21 cellular contexts compared by ENCODE assay signal in the genomic region with DNA sequence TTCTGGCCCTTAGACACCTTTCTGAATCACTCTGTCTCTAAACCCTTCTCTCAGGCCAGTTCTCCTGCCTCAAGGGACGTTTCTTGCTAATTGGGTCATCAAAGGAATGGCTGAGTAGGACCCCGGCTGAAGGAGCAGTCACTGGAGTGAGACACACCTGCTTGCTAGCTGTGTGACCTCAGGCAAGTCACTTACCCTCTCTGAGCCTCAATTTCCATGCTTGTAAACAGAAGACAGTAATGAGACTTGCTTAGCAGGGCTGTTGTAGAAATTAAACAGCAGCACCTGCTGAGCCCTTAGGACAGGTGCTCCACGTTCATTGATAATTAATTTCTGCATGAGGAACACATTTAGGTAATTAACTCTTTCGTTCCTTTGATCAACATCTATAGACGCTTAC. TPM values are rescaled to one million over a fixed set of nuclear protein-coding genes. Genes with fewer than 3 reads are reported as not detected.
DNase-seq lines count a peak whose midpoint lies in the region; ATAC-seq, FAIRE-seq and TF ChIP-seq lines count a peak whose summit lies in the region.
"Had no signal": no experiment of that assay in that cellular context is flagged by ENCODE, and none has a peak within 500 bp of the region (broad histone marks: within the 10 kb centered on the region; RNA-seq: fewer than 3 reads in every experiment).

No MANE protein-coding gene starts in this region.

- H3K4me1 ChIP-seq in HepG2 (ENCODE audit: insufficient read depth, low read length) (no peaks in the 10 kb centered on the region), right lobe of liver (no peaks in the 10 kb centered on the region), K562 (replicated peaks in 1 of 2; ENCODE audit: control insufficient read depth in 2 of 2, insufficient read depth in 2 of 2, low read length in 2 of 2) (peaks cover 0 to 14% of the 10 kb centered on the region in 2 experiments; a peak in 2 of 5 replicates)
- H3K4me1 ChIP-seq: body of pancreas had no signal

- BruUV-seq in HepG2 (replicated peaks; lab: Mats Ljungman, UMichigan), result no TSS peak
- no TSS peak for BruUV-seq in K562 (replicated peaks; lab: Mats Ljungman, UMichigan)

- H3K4me3 ChIP-seq in HepG2 (replicated peaks in 1 of 3; ENCODE audit: insufficient read depth in 1 of 3, low read depth in 2 of 3, low read length in 3 of 3) (no peak overlapping the region), right lobe of liver (no peak overlapping the region), K562 (no peak overlapping the region)
- H3K4me3 ChIP-seq: body of pancreas, coronary artery, PC-9 had no signal

- TF ChIP-seq CTCF in HepG2 (CRISPR knock-in tag; IDR thresholded peaks at IDR 0.05) (no peak), right lobe of liver (IDR thresholded peaks at IDR 0.05) (no peak), K562 (IDR thresholded peaks at IDR 0.05 in 2 of 3, conservative IDR thresholded peaks at IDR 0.05 in 1 of 3; ENCODE audit: insufficient read depth in 2 of 3, low read depth in 1 of 3, low read length in 3 of 3) (no peak)

- H3K9ac ChIP-seq in HepG2 (ENCODE audit: insufficient read depth, low read depth, low read length), result no peak overlapping the region
- no peak overlapping the region for H3K9ac ChIP-seq in K562 (ENCODE audit: insufficient read depth in 1 of 2, low read depth in 2 of 2, low read length in 2 of 2)

- H3K36me3 ChIP-seq in HepG2 (replicated peaks in 1 of 2; ENCODE audit: control insufficient read depth in 1 of 2, insufficient read depth in 2 of 2, low read length in 2 of 2), result no peaks in the 10 kb centered on the region
- no peaks in the 10 kb centered on the region for H3K36me3 ChIP-seq in right lobe of liver
- H3K36me3 ChIP-seq in K562 (ENCODE audit: control insufficient read depth, insufficient read depth, low read length), result no peaks in the 10 kb centered on the region
- H3K36me3 ChIP-seq: SJCRH30 had no signal

- CTCF ChIA-PET in HepG2 (lab: Yijun Ruan, JAX; ENCODE audit: low intra/inter-chr PET ratio, low total read pairs), result no interaction called here
- CTCF ChIA-PET in K562 (lab: Yijun Ruan, JAX; ENCODE audit: low intra/inter-chr PET ratio), result interaction anchor here (1.0 kb wide), 1 partner anchor 10 kb away, joined by 5 read pairs; no protein-coding TSS in a partner anchor

- no peaks in the 10 kb centered on the region for H3K9me1 ChIP-seq in K562 (ENCODE audit: control insufficient read depth, insufficient read depth, low read length)

- DNase-seq in HepG2 (ENCODE audit: low spot score) (no peak), right lobe of liver (no peak), NCI-H774 (lab: John Stamatoyannopoulos, UW) (peak; percentile 75), K562 (ENCODE audit: extremely low read depth in 1 of 4, low spot score in 3 of 4) (no peak), posterior cingulate gyrus (no peak), HPDE6-E6E7 (ENCODE audit: extremely low spot score) (no peak)
- DNase-seq: activated naive CD4-positive, alpha-beta T cell treated with anti-CD3 and anti-CD28 coated beads, Interleukin-2, amount 50 U/mL, for 16 hours; COR-L47; DMS79 treated with DMSO at 0.1 percent for 48 hours; H7; left colon; mesendoderm; NCI-H1694 treated with DMSO at 0.1 percent for 48 hours; PC-9; stimulated activated CD4-positive, alpha-beta T cell treated with anti-CD3 and anti-CD28 coated beads, Interleukin-1b, Interleukin-23, amount 100 ng/mL, for 48 hours had no signal

- TF ChIP-seq POLR2A in HepG2 (IDR thresholded peaks at IDR 0.05; ENCODE audit: insufficient read depth in 1 of 2, low read depth in 2 of 2, low read length in 2 of 2), result no peak
- TF ChIP-seq POLR2A in right lobe of liver (IDR thresholded peaks at IDR 0.05), result no peak
- no peak for TF ChIP-seq POLR2A in K562 (conservative IDR thresholded peaks at IDR 0.05)

- WGBS in HepG2 (ENCODE audit: low lambda C conversion rate), result 23% methylated on average over 5 of the region's 5 CpGs
- WGBS in right lobe of liver (ENCODE audit: insufficient coverage, low coverage, low lambda C conversion rate, missing lambda C conversion rate), result 64% methylated on average over 5 of the region's 5 CpGs
- WGBS in K562 (ENCODE audit: insufficient coverage, low coverage, missing lambda C conversion rate), result 11% methylated on average over 5 of the region's 5 CpGs

- POLR2A ChIA-PET in HepG2 (lab: Yijun Ruan, JAX), result interaction anchor here (0.6 kb wide), 1 partner anchor 201 kb away, joined by 6 read pairs; no protein-coding TSS in a partner anchor
- POLR2A ChIA-PET in K562 (lab: Yijun Ruan, JAX), result interaction anchor here (0.7 to 1.1 kb wide), 2 partner anchors 9 to 15 kb away, joined by 4 to 8 read pairs; no protein-coding TSS in a partner anchor

- H3K9me3 ChIP-seq in HepG2 (ENCODE audit: low read length) (no peaks in the 10 kb centered on the region), right lobe of liver (no peaks in the 10 kb centered on the region), K562 (replicated peaks; ENCODE audit: control insufficient read depth, insufficient read depth, low read depth, low read length) (no peaks in the 10 kb centered on the region)
- H3K9me3 ChIP-seq: body of pancreas, SJCRH30 had no signal

- H3K79me2 ChIP-seq in HepG2 (ENCODE audit: insufficient read depth, low read length), result no peaks in the 10 kb centered on the region
- no peaks in the 10 kb centered on the region for H3K79me2 ChIP-seq in K562 (ENCODE audit: control insufficient read depth, insufficient read depth, low read length)

- intact Hi-C loops in HepG2 (cut with micrococcal nuclease; ENCODE audit: unreplicated experiment) (no loop called here), right lobe of liver (cut with DNase I) (no loop called here), K562 (cut with micrococcal nuclease) (no loop called here), posterior cingulate gyrus (cut with DNase I) (no loop called here)

- peaks cover 7 to 74% of the 10 kb centered on the region in 2 experiments for H3K27me3 ChIP-seq in HepG2 (ENCODE audit: control insufficient read depth in 1 of 2, insufficient read depth in 2 of 2, low read length in 2 of 2)
- no peaks in the 10 kb centered on the region for H3K27me3 ChIP-seq in right lobe of liver
- H3K27me3 ChIP-seq in K562 (ENCODE audit: control insufficient read depth in 2 of 2, insufficient read depth in 2 of 2, low read length in 2 of 2), result peaks cover 29 to 58% of the 10 kb centered on the region in 2 experiments
- H3K27me3 ChIP-seq: body of pancreas, SJCRH30 had no signal

- no peak overlapping the region for H3K4me2 ChIP-seq in HepG2 (ENCODE audit: low read depth, low read length)
- H3K4me2 ChIP-seq in K562 (ENCODE audit: insufficient read depth, low read length), result no peak overlapping the region
- H3K4me2 ChIP-seq: PC-9 had no signal

- H3K27ac ChIP-seq in HepG2 (ENCODE audit: extremely low read length, insufficient read depth, low read length) (no peak overlapping the region), right lobe of liver (no peak overlapping the region), K562 (ENCODE audit: extremely low read depth, low read depth, low read length) (no peak overlapping the region)
- H3K27ac ChIP-seq: body of pancreas, coronary artery, PC-9 had no signal

- in situ Hi-C loops in HepG2 (cut with HindIII; ENCODE audit: extremely low pct_ligation_motif_present, low pct_unique_long_range_greater_than_20kb), result no loop called here
- in situ Hi-C loops in K562 (cut with MboI), result loop anchor here (25.0 kb wide), 1 partner anchor 907 kb away; no protein-coding TSS in a partner anchor

- no peak for TF ChIP-seq EP300 in HepG2 (IDR thresholded peaks at IDR 0.05; ENCODE audit: low read depth in 2 of 2, low read length in 2 of 2)
- TF ChIP-seq EP300 in HepG2 (CRISPR knock-in tag; IDR thresholded peaks at IDR 0.05; ENCODE audit: borderline replicate concordance), result no peak
- TF ChIP-seq EP300 in K562 (IDR thresholded peaks at IDR 0.05; ENCODE audit: low read length), result no peak

- FAIRE-seq in HepG2 (lab: Jason Lieb, UNC) (no peak), K562 (lab: Jason Lieb, UNC) (no peak)
- FAIRE-seq: endometrium had no signal

- H4K20me1 ChIP-seq in HepG2 (ENCODE audit: insufficient read depth, low read length), result no peaks in the 10 kb centered on the region
- H4K20me1 ChIP-seq in K562 (replicated peaks; ENCODE audit: control insufficient read depth, insufficient read depth, low read length), result peaks cover 4% of the 10 kb centered on the region; the same call in 1 of the 2 replicates

- no peak for ATAC-seq in HepG2
- no peak for ATAC-seq in right lobe of liver
- no peak for ATAC-seq in K562
- no peak for ATAC-seq in HG02885 (IDR thresholded peaks at IDR 0.05; ENCODE audit: poor library complexity, unreplicated experiment)
- no peak for ATAC-seq in GM19397 (IDR thresholded peaks at IDR 0.05; ENCODE audit: unreplicated experiment)
- ATAC-seq: body of pancreas had no signal

- H2AFZ ChIP-seq in HepG2 (ENCODE audit: low read length), result no peak overlapping the region
- H2AFZ ChIP-seq in K562 (ENCODE audit: low read depth, low read length), result no peak overlapping the region
- H2AFZ ChIP-seq: PC-9 had no signal

- TF ChIP-seq RAD21 in HepG2 (CRISPR knock-in tag; IDR thresholded peaks at IDR 0.05) (no peak), K562 (CRISPR knock-in tag; conservative IDR thresholded peaks at IDR 0.05 in 1 of 2, IDR thresholded peaks at IDR 0.05 in 1 of 2) (no peak)

RNA-seq across cellular contexts. Expression of a gene that starts 6.8 kb away (rescaled TPM):
- total RNA-seq in HepG2 (2016; rRNA removed; fragmentation: Illumina TruSeq; extraction: Trizol), result not detected in 2 replicates
- not detected in 2 replicates for total RNA-seq in HepG2 (2016; cell fraction: cytosol; rRNA removed; fragmentation: Illumina TruSeq; extraction: Trizol; ENCODE audit: low read depth)
- total RNA-seq in HepG2 (2016; cell fraction: insoluble cytoplasmic fraction; rRNA removed; fragmentation: Illumina TruSeq; extraction: Trizol), result not detected in 2 replicates
- not detected in 2 replicates for total RNA-seq in HepG2 (2016; cell fraction: membrane; rRNA removed; fragmentation: Illumina TruSeq; extraction: Trizol)
- total RNA-seq in HepG2 (2016; cell fraction: nucleus; rRNA removed; fragmentation: Illumina TruSeq; extraction: Trizol), result not detected in 2 replicates
- polyA plus RNA-seq in HepG2 (2011; rRNA removed), result not detected in 2 replicates
- polyA plus RNA-seq in HepG2 (2011; cell fraction: cytosol; rRNA removed), result not detected in 2 replicates
- not detected in 2 replicates for polyA plus RNA-seq in HepG2 (2011; cell fraction: nucleus; rRNA removed)
- not detected in 2 replicates for polyA plus RNA-seq in HepG2 (2012)
- not detected in 2 replicates for polyA plus RNA-seq in HepG2 (2016; cell fraction: cytosol; fragmentation: Illumina TruSeq; extraction: Trizol; ENCODE audit: low read depth)
- not detected in 2 replicates for polyA plus RNA-seq in HepG2 (2016; cell fraction: insoluble cytoplasmic fraction; fragmentation: Illumina TruSeq; extraction: Trizol; ENCODE audit: low read depth)
- not detected in 2 replicates for polyA plus RNA-seq in HepG2 (2016; cell fraction: membrane; fragmentation: Illumina TruSeq; extraction: Trizol; ENCODE audit: low read depth)
- polyA plus RNA-seq in HepG2 (2016; cell fraction: nucleus; fragmentation: Illumina TruSeq; extraction: Trizol; ENCODE audit: insufficient read depth, low read depth), result not detected in 2 replicates
- not detected in 2 replicates for polyA minus RNA-seq in HepG2 (2011; rRNA and poly(A)+ RNA removed; ENCODE audit: low replicate concordance)
- polyA minus RNA-seq in HepG2 (2011; cell fraction: cytosol; rRNA and poly(A)+ RNA removed), result not detected in 2 replicates
- polyA minus RNA-seq in HepG2 (2011; cell fraction: nucleus; rRNA and poly(A)+ RNA removed), result not detected in 2 replicates
- not detected for total RNA-seq in right lobe of liver
- not detected in 2 replicates for total RNA-seq in K562 (2011; cell fraction: chromatin; rRNA removed; ENCODE audit: low replicate concordance)
- not detected in 2 replicates for total RNA-seq in K562 (2011; cell fraction: nucleolus; rRNA removed)
- not detected in 2 replicates for total RNA-seq in K562 (2011; cell fraction: nucleoplasm; rRNA removed)
- total RNA-seq in K562 (2014; rRNA removed), result not detected in 2 replicates
- not detected in 2 replicates for total RNA-seq in K562 (2014; rRNA removed; fragmentation: Illumina TruSeq; extraction: Trizol)
- total RNA-seq in K562 (2015; rRNA removed; fragmentation: Illumina TruSeq; extraction: Trizol), result not detected in 2 replicates
- not detected in 2 replicates for total RNA-seq in K562 (2021)
- polyA plus RNA-seq in K562 (2011; rRNA removed), result not detected in 2 replicates
- not detected in 2 replicates for polyA plus RNA-seq in K562 (2011; cell fraction: cytosol; rRNA removed)
- not detected in 2 replicates for polyA plus RNA-seq in K562 (2011; cell fraction: nucleus; rRNA removed)
- polyA plus RNA-seq in K562 (2012), result not detected in 2 replicates
- not detected in 2 replicates for polyA plus RNA-seq in K562 (2014; fragmentation: Illumina TruSeq; extraction: Trizol)
- polyA plus RNA-seq in K562 (2014; fragmentation: Nextera tagmentation; extraction: Ambion mirVana), result not detected
- polyA plus RNA-seq in K562 (2014; rRNA removed), result not detected in 2 replicates
- not detected in 2 replicates for polyA minus RNA-seq in K562 (2011; rRNA and poly(A)+ RNA removed)
- not detected in 2 replicates for polyA minus RNA-seq in K562 (2011; cell fraction: cytosol; rRNA and poly(A)+ RNA removed)
- not detected in 2 replicates for polyA minus RNA-seq in K562 (2011; cell fraction: nucleus; rRNA and poly(A)+ RNA removed)
- total RNA-seq: body of pancreas, H7, left colon, PC-9 had no signal
